Comparison of ENCODE assay signal across 26 cellular contexts in genomic region chrX:20325786-20326388, GRCh38.
"Had no signal": no experiment of that assay in that cellular context is flagged by ENCODE, and none has a peak within 500 bp of the region (broad histone marks: within the 10 kb centered on the region; RNA-seq: fewer than 3 reads in every experiment).

No MANE protein-coding gene starts in this region.

- H3K9me2 ChIP-seq: SK-N-SH had no signal

- FAIRE-seq: HepG2 had no signal

- H3K27ac ChIP-seq: RWPE1 had no signal

- H3K4me2 ChIP-seq: SK-N-SH had no signal

- DNase-seq: IMR-90, Karpas-422, KG1, MM.1S, MV-4-11, NCI-H1048, NCI-H1105, NCI-H1417, NCI-H1436 treated with DMSO at 0.1 percent for 48 hours, NCI-H1694, NCI-H187 treated with DMSO at 0.1 percent for 48 hours, NCI-H2029 treated with DMSO at 0.1 percent for 48 hours, NCI-H2171, NCI-H226, NCI-H446, NCI-H510A, NCI-H524 treated with DMSO at 0.1 percent for 48 hours, NCI-H69, NCI-H774, SHP77, SK-N-SH, SW 1271, T-cell had no signal

- H3K9me3 ChIP-seq: SK-N-SH had no signal

- ATAC-seq: HepG2, Panc1, T-cell had no signal
